In the genomic region with DNA sequence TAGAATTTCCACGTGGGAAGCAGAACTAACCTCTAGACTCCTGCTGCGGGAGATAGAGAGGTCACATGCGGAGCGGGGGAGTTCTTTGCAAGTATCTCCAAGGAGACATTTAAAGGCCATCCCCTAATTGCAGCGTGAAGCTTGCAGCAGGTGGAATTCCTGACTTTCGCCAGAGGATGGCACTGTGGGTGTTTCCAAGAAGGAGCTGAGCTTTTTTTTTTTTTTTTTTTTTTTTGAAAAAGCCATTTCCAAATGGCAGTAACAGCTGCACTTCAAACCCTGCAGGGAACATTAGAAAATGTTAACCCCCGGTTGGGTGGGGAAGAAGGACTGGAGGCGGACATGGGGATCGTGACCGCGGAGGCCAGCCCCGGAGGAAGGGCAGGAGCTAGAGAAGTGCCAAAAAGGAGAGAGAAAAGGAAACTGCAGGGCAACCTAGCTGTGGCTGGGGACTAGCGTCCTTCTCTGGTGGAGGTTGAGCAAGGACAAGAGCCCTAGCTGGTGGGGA, we compare ENCODE assay signal across 8 cellular contexts.
DNase-seq lines count a peak whose midpoint lies in the region; ATAC-seq, FAIRE-seq and TF ChIP-seq lines count a peak whose summit lies in the region.

No MANE protein-coding gene starts in this region.

- CTCF ChIA-PET in GM12878 (lab: Yijun Ruan, JAX) = interaction anchor here (0.7 to 1.7 kb wide), 6 partner anchors 12 to 1919 kb away, joined by 3 to 4 read pairs (median 3); no protein-coding TSS in a partner anchor

- ATAC-seq in GM12878 (peak; percentile 44; the same call in 2 of the 3 replicates), GM21723 (IDR thresholded peaks at IDR 0.05; ENCODE audit: unreplicated experiment) (no peak), GM18858 (IDR thresholded peaks at IDR 0.05; ENCODE audit: unreplicated experiment) (no peak)

- no peak for TF ChIP-seq EP300 in GM12878 (IDR thresholded peaks at IDR 0.05; ENCODE audit: borderline replicate concordance in 1 of 2, control insufficient read depth in 1 of 2, low read depth in 2 of 2, low read length in 2 of 2)

- FAIRE-seq in GM12878 (lab: Jason Lieb, UNC) = no peak

- H3K9ac ChIP-seq in GM12878 (ENCODE audit: control insufficient read depth, insufficient read depth, low read length) (no peak overlapping the region), skeletal muscle tissue (ENCODE audit: low read depth in 1 of 3, low read length in 3 of 3) (peak overlapping the region; percentile 51 to 76 (median 68))

- H3K27me3 ChIP-seq in GM12878 (replicated peaks in 1 of 2; ENCODE audit: control insufficient read depth in 2 of 2, insufficient read depth in 2 of 2, low read length in 1 of 2) = no peaks in the 10 kb centered on the region; a peak in 1 of 4 replicates
- no peaks in the 10 kb centered on the region for H3K27me3 ChIP-seq in skeletal muscle tissue (ENCODE audit: control insufficient read depth in 3 of 3, insufficient read depth in 3 of 3, low read length in 3 of 3)

- peak; percentile 67 for DNase-seq in DMS53 treated with DMSO at 0.1 percent for 48 hours (lab: John Stamatoyannopoulos, UW; ENCODE audit: unreplicated experiment)
- peak; percentile 0 for DNase-seq in HS-5 (ENCODE audit: low read depth)
- DNase-seq in NCI-H748 treated with DMSO at 0.1 percent for 48 hours (lab: John Stamatoyannopoulos, UW) = peak; percentile 65
- no peak for DNase-seq in GM12878 (ENCODE audit: low read depth, low spot score)
- peak; percentile 23 for DNase-seq in iPS DF 19.7 (ENCODE audit: low read depth, low spot score)

- no peaks in the 10 kb centered on the region for H3K4me1 ChIP-seq in GM12878 (ENCODE audit: control insufficient read depth, insufficient read depth, low read length)
- H3K4me1 ChIP-seq in skeletal muscle tissue (ENCODE audit: control insufficient read depth in 3 of 3, insufficient read depth in 3 of 3, low read length in 3 of 3) = peaks cover 2 to 8% (median 5%) of the 10 kb centered on the region in 3 donors

- POLR2A ChIA-PET in GM12878 (lab: Charles Lee) = interaction anchor here (0.6 kb wide), 1 partner anchor 657 kb away, joined by 4 read pairs; no protein-coding TSS in a partner anchor

- H3K79me2 ChIP-seq in GM12878 (ENCODE audit: control insufficient read depth, insufficient read depth, low read length) = no peaks in the 10 kb centered on the region

- no peaks in the 10 kb centered on the region for H3K9me3 ChIP-seq in GM12878 (replicated peaks; ENCODE audit: control insufficient read depth, insufficient read depth, low read length)
- H3K9me3 ChIP-seq in skeletal muscle tissue (ENCODE audit: control insufficient read depth in 3 of 3, low read length in 3 of 3) = no peaks in the 10 kb centered on the region

- H3K4me3 ChIP-seq in GM12878 (no peak overlapping the region), skeletal muscle tissue (ENCODE audit: low read length in 3 of 3) (peak overlapping the region; percentile 52 to 69 (median 65))

- TF ChIP-seq CTCF in GM12878 (IDR thresholded peaks at IDR 0.05 in 2 of 3, conservative IDR thresholded peaks at IDR 0.05 in 1 of 3; ENCODE audit: control insufficient read depth in 2 of 3, extremely low read depth in 1 of 3, insufficient read depth in 1 of 3, low read depth in 3 of 3, low read length in 3 of 3) = peak; percentile 48 to 58 (median 53)

- RAD21 ChIA-PET in GM12878 (lab: Charles Lee; ENCODE audit: unreplicated experiment) = interaction anchor here (0.6 to 0.8 kb wide), 5 partner anchors 31 to 1923 kb away, joined by 3 to 7 read pairs (median 3); no protein-coding TSS in a partner anchor

- no peak overlapping the region for H2AFZ ChIP-seq in GM12878 (ENCODE audit: control insufficient read depth, low read depth, low read length)

- no peak overlapping the region for H3K27ac ChIP-seq in GM12878 (ENCODE audit: control insufficient read depth, insufficient read depth)
- no peak overlapping the region for H3K27ac ChIP-seq in skeletal muscle tissue (ENCODE audit: low read depth, low read length)

- SMC1A ChIA-PET in GM12878 (lab: Charles Lee; ENCODE audit: uncharacterized antibody, unreplicated experiment) = interaction anchor here (0.9 kb wide), 1 partner anchor 113 kb away, joined by 4 read pairs; no protein-coding TSS in a partner anchor

- no peak overlapping the region for H3K4me2 ChIP-seq in GM12878 (ENCODE audit: control insufficient read depth, insufficient read depth)

- 12% methylated on average over 13 of the region's 13 CpGs for WGBS in GM12878 (ENCODE audit: insufficient coverage, insufficient replicate concordance, low lambda C conversion rate, missing lambda C conversion rate)

- in situ Hi-C loops in GM12878 (cut with MboI) = no loop called here

- TF ChIP-seq RAD21 in GM12878 (IDR thresholded peaks at IDR 0.05; ENCODE audit: insufficient read depth, low read depth, low read length) = peak; percentile 62

- H4K20me1 ChIP-seq in GM12878 (ENCODE audit: control insufficient read depth, insufficient read depth) = no peaks in the 10 kb centered on the region

- intact Hi-C loops in GM12878 (cut with micrococcal nuclease; ENCODE audit: unreplicated experiment) = no loop called here

- BruUV-seq in GM12878 (replicated peaks; lab: Mats Ljungman, UMichigan) = no TSS peak

- no peak for TF ChIP-seq POLR2A in GM12878 (IDR thresholded peaks at IDR 0.05; ENCODE audit: low read depth, low read length)

- H3K36me3 ChIP-seq in GM12878 (ENCODE audit: control insufficient read depth in 2 of 2, insufficient read depth in 2 of 2, low read length in 1 of 2) = no peaks in the 10 kb centered on the region
- no peaks in the 10 kb centered on the region for H3K36me3 ChIP-seq in skeletal muscle tissue (ENCODE audit: control insufficient read depth in 3 of 3, insufficient read depth in 3 of 3, low read length in 3 of 3)

TF ChIP-seq in GM12878, 131 proteins besides CTCF, POLR2A, EP300 and RAD21:
- TF ChIP-seq, protein P1, sequence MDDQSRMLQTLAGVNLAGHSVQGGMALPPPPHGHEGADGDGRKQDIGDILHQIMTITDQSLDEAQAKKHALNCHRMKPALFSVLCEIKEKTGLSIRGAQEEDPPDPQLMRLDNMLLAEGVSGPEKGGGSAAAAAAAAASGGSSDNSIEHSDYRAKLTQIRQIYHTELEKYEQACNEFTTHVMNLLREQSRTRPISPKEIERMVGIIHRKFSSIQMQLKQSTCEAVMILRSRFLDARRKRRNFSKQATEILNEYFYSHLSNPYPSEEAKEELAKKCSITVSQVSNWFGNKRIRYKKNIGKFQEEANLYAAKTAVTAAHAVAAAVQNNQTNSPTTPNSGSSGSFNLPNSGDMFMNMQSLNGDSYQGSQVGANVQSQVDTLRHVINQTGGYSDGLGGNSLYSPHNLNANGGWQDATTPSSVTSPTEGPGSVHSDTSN (IDR thresholded peaks at IDR 0.05; ENCODE audit: insufficient replicate concordance, low read depth, low read length) = no peak
- TF ChIP-seq SRF (IDR thresholded peaks at IDR 0.05; ENCODE audit: low read depth in 2 of 2, low read length in 2 of 2) (no peak), SMC3 (IDR thresholded peaks at IDR 0.05; ENCODE audit: borderline replicate concordance, low read length) (peak; percentile 54; the same call in 1 of the 2 replicates), ZNF384 (IDR thresholded peaks at IDR 0.05; ENCODE audit: borderline replicate concordance, low read depth, low read length) (peak; percentile 96), STAT3 (IDR thresholded peaks at IDR 0.05; ENCODE audit: low read depth, low read length) (no peak)
- TF ChIP-seq, protein P2, sequence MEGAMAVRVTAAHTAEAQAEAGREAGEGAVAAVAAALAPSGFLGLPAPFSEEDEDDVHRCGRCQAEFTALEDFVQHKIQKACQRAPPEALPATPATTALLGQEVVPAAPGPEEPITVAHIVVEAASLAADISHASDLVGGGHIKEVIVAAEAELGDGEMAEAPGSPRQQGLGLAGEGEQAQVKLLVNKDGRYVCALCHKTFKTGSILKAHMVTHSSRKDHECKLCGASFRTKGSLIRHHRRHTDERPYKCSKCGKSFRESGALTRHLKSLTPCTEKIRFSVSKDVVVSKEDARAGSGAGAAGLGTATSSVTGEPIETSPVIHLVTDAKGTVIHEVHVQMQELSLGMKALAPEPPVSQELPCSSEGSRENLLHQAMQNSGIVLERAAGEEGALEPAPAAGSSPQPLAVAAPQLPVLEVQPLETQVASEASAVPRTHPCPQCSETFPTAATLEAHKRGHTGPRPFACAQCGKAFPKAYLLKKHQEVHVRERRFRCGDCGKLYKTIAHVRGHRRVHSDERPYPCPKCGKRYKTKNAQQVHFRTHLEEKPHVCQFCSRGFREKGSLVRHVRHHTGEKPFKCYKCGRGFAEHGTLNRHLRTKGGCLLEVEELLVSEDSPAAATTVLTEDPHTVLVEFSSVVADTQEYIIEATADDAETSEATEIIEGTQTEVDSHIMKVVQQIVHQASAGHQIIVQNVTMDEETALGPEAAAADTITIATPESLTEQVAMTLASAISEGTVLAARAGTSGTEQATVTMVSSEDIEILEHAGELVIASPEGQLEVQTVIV (IDR thresholded peaks at IDR 0.05; ENCODE audit: borderline replicate concordance, partially characterized antibody) = no peak
